1 cellular context compared by ENCODE assay signal in the genomic region with DNA sequence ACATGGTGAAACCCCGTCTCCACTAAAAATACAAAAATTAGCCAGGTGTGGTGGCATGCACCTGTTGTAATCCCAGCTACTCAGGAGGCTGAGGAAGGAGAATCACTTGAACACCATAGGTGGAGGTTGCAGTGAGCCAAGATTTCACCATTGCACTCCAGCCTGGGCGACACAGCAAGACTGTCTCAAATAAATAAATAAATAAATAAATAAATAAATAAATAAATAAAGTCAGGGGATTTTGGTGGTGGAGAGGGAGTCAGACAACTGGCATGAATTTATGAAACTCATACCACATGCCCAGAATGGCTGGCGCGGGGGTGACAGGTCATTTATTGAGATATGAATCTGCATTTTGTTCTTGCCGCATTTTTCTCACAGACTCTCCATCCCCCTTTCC.
TF ChIP-seq lines count a peak whose summit lies in the region.

No MANE protein-coding gene starts in this region.

TF ChIP-seq in HEK293, 187 proteins besides CTCF, POLR2A, EP300 and RAD21 (continued from another document):
- TF ChIP-seq, protein P1, sequence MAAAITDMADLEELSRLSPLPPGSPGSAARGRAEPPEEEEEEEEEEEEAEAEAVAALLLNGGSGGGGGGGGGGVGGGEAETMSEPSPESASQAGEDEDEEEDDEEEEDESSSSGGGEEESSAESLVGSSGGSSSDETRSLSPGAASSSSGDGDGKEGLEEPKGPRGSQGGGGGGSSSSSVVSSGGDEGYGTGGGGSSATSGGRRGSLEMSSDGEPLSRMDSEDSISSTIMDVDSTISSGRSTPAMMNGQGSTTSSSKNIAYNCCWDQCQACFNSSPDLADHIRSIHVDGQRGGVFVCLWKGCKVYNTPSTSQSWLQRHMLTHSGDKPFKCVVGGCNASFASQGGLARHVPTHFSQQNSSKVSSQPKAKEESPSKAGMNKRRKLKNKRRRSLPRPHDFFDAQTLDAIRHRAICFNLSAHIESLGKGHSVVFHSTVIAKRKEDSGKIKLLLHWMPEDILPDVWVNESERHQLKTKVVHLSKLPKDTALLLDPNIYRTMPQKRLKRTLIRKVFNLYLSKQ (tag by site-specific recombination; IDR thresholded peaks at IDR 0.05; ENCODE audit: borderline replicate concordance): peak; percentile 62; the same call in 1 of the 2 replicates
- TF ChIP-seq, protein P2, sequence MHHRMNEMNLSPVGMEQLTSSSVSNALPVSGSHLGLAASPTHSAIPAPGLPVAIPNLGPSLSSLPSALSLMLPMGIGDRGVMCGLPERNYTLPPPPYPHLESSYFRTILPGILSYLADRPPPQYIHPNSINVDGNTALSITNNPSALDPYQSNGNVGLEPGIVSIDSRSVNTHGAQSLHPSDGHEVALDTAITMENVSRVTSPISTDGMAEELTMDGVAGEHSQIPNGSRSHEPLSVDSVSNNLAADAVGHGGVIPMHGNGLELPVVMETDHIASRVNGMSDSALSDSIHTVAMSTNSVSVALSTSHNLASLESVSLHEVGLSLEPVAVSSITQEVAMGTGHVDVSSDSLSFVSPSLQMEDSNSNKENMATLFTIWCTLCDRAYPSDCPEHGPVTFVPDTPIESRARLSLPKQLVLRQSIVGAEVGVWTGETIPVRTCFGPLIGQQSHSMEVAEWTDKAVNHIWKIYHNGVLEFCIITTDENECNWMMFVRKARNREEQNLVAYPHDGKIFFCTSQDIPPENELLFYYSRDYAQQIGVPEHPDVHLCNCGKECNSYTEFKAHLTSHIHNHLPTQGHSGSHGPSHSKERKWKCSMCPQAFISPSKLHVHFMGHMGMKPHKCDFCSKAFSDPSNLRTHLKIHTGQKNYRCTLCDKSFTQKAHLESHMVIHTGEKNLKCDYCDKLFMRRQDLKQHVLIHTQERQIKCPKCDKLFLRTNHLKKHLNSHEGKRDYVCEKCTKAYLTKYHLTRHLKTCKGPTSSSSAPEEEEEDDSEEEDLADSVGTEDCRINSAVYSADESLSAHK (tag by site-specific recombination; IDR thresholded peaks at IDR 0.05): peak; percentile 14; the same call in 1 of the 2 replicates
- TF ChIP-seq, protein P3, sequence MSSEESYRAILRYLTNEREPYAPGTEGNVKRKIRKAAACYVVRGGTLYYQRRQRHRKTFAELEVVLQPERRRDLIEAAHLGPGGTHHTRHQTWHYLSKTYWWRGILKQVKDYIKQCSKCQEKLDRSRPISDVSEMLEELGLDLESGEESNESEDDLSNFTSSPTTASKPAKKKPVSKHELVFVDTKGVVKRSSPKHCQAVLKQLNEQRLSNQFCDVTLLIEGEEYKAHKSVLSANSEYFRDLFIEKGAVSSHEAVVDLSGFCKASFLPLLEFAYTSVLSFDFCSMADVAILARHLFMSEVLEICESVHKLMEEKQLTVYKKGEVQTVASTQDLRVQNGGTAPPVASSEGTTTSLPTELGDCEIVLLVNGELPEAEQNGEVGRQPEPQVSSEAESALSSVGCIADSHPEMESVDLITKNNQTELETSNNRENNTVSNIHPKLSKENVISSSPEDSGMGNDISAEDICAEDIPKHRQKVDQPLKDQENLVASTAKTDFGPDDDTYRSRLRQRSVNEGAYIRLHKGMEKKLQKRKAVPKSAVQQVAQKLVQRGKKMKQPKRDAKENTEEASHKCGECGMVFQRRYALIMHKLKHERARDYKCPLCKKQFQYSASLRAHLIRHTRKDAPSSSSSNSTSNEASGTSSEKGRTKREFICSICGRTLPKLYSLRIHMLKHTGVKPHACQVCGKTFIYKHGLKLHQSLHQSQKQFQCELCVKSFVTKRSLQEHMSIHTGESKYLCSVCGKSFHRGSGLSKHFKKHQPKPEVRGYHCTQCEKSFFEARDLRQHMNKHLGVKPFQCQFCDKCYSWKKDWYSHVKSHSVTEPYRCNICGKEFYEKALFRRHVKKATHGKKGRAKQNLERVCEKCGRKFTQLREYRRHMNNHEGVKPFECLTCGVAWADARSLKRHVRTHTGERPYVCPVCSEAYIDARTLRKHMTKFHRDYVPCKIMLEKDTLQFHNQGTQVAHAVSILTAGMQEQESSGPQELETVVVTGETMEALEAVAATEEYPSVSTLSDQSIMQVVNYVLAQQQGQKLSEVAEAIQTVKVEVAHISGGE (tag by site-specific recombination; conservative IDR thresholded peaks at IDR 0.05; ENCODE audit: low read depth): peak; percentile 72
- TF ChIP-seq ZNF501 (tag by site-specific recombination; IDR thresholded peaks at IDR 0.05) (0 out of 2 replicates have a peak, but pooled peaks have one; percentile 49), ZNF266 (tag by site-specific recombination; IDR thresholded peaks at IDR 0.05; ENCODE audit: low read depth) (peak; percentile 79), ZNF341 (tag by site-specific recombination; IDR thresholded peaks at IDR 0.05; ENCODE audit: low read depth) (peak; percentile 10; the same call in 1 of the 2 replicates), ZNF791 (tag by site-specific recombination; IDR thresholded peaks at IDR 0.05) (peak; percentile 48; the same call in 1 of the 2 replicates), ZNF426 (tag by site-specific recombination; IDR thresholded peaks at IDR 0.05) (peak; percentile 74), ZNF404 (tag by site-specific recombination; IDR thresholded peaks at IDR 0.05) (0 out of 2 replicates have a peak, but pooled peaks have one; percentile 14), REST (tag by site-specific recombination; IDR thresholded peaks at IDR 0.05) (0 out of 2 replicates have a peak, but pooled peaks have one; percentile 41), ZNF138 (tag by site-specific recombination; IDR thresholded peaks at IDR 0.05; ENCODE audit: borderline replicate concordance) (0 out of 2 replicates have a peak, but pooled peaks have one; percentile 75), ZNF19 (tag by site-specific recombination; IDR thresholded peaks at IDR 0.05; ENCODE audit: low read depth) (0 out of 2 replicates have a peak, but pooled peaks have one; percentile 71), ZNF664 (tag by site-specific recombination; IDR thresholded peaks at IDR 0.05) (peak; percentile 79; the same call in 1 of the 2 replicates), ZBTB8A (tag by site-specific recombination; IDR thresholded peaks at IDR 0.05) (peak; percentile 53; the same call in 1 of the 2 replicates), ZNF510 (tag by site-specific recombination; IDR thresholded peaks at IDR 0.05; ENCODE audit: insufficient replicate concordance) (peak; percentile 63), ZNF394 (tag by site-specific recombination; IDR thresholded peaks at IDR 0.05; ENCODE audit: borderline replicate concordance) (peak; percentile 88), ZNF529 (tag by site-specific recombination; IDR thresholded peaks at IDR 0.05; ENCODE audit: insufficient replicate concordance) (peak; percentile 20), ZNF560 (tag by site-specific recombination; IDR thresholded peaks at IDR 0.05; ENCODE audit: borderline replicate concordance) (peak; percentile 76; the same call in 1 of the 2 replicates), ZNF433 (tag by site-specific recombination; IDR thresholded peaks at IDR 0.05; ENCODE audit: low read depth) (peak; percentile 59; the same call in 1 of the 2 replicates), ZNF202 (tag by site-specific recombination; IDR thresholded peaks at IDR 0.05; ENCODE audit: borderline replicate concordance) (peak; percentile 55; the same call in 1 of the 2 replicates)
- TF ChIP-seq, protein P4, sequence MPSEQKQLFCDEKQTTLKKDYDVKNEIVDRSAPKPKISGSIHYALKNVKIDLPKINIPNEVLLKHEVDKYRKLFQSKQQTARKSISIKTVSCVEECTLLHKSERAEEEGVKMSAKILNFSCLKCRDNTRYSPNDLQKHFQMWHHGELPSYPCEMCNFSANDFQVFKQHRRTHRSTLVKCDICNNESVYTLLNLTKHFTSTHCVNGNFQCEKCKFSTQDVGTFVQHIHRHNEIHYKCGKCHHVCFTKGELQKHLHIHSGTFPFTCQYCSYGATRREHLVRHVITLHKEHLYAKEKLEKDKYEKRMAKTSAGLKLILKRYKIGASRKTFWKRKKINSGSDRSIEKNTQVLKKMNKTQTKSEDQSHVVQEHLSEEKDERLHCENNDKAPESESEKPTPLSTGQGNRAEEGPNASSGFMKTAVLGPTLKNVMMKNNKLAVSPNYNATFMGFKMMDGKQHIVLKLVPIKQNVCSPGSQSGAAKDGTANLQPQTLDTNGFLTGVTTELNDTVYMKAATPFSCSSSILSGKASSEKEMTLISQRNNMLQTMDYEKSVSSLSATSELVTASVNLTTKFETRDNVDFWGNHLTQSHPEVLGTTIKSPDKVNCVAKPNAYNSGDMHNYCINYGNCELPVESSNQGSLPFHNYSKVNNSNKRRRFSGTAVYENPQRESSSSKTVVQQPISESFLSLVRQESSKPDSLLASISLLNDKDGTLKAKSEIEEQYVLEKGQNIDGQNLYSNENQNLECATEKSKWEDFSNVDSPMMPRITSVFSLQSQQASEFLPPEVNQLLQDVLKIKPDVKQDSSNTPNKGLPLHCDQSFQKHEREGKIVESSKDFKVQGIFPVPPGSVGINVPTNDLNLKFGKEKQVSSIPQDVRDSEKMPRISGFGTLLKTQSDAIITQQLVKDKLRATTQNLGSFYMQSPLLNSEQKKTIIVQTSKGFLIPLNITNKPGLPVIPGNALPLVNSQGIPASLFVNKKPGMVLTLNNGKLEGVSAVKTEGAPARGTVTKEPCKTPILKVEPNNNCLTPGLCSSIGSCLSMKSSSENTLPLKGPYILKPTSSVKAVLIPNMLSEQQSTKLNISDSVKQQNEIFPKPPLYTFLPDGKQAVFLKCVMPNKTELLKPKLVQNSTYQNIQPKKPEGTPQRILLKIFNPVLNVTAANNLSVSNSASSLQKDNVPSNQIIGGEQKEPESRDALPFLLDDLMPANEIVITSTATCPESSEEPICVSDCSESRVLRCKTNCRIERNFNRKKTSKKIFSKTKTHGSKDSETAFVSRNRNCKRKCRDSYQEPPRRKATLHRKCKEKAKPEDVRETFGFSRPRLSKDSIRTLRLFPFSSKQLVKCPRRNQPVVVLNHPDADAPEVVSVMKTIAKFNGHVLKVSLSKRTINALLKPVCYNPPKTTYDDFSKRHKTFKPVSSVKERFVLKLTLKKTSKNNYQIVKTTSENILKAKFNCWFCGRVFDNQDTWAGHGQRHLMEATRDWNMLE (tag by site-specific recombination; conservative IDR thresholded peaks at IDR 0.05; ENCODE audit: low read depth): peak; percentile 76
TF ChIP-seq in HEK293: peak in this region for 27; not testable (repeated sequence) for 160.
